In genomic region chr3:192515661-192516040, GRCh38 we compare ENCODE assay signal across 1 cellular context.
TF ChIP-seq lines count a peak whose summit lies in the region.

No MANE protein-coding gene starts in this region.

TF ChIP-seq in A549, 52 proteins besides CTCF, POLR2A, EP300 and RAD21 (continued from another document):
- no peak for TF ChIP-seq REST (IDR thresholded peaks at IDR 0.05)
- TF ChIP-seq MAX (IDR thresholded peaks at IDR 0.05) = no peak
- no peak for TF ChIP-seq FOSL2 (IDR thresholded peaks at IDR 0.05)
- no peak for TF ChIP-seq FOSL2 (CRISPR knock-in tag; IDR thresholded peaks at IDR 0.05)
- no peak for TF ChIP-seq TP53 (CRISPR knock-in tag; IDR thresholded peaks at IDR 0.05)
- no peak for TF ChIP-seq HOXB5 (CRISPR knock-in tag; IDR thresholded peaks at IDR 0.05)
- no peak for TF ChIP-seq CBX2 (IDR thresholded peaks at IDR 0.05; ENCODE audit: borderline replicate concordance, low read depth)
- no peak for TF ChIP-seq PBX3 (IDR thresholded peaks at IDR 0.05)
- TF ChIP-seq ZNF302 (CRISPR knock-in tag; IDR thresholded peaks at IDR 0.05) = no peak
- no peak for TF ChIP-seq CHD2 (IDR thresholded peaks at IDR 0.05; ENCODE audit: low read length, partially characterized antibody)
